Comparison of ENCODE assay signal across 1 cellular context in genomic region chr12:122026706-122027328, GRCh38.
TF ChIP-seq lines count a peak whose summit lies in the region.

No MANE protein-coding gene starts in this region.

TF ChIP-seq in HEK293, 187 proteins besides CTCF, POLR2A, EP300 and RAD21 (continued from another document):
- TF ChIP-seq ZNF513 (tag by site-specific recombination; IDR thresholded peaks at IDR 0.05) (no peak), SP3 (tag by site-specific recombination; IDR thresholded peaks at IDR 0.05) (no peak), ZNF341 (tag by site-specific recombination; IDR thresholded peaks at IDR 0.05; ENCODE audit: low read depth) (no peak), PBX3 (CRISPR knock-in tag; IDR thresholded peaks at IDR 0.05) (no peak), GLI4 (tag by site-specific recombination; IDR thresholded peaks at IDR 0.05) (no peak), KLF1 (tag by site-specific recombination; IDR thresholded peaks at IDR 0.05) (no peak), ZBTB7A (tag by site-specific recombination; IDR thresholded peaks at IDR 0.05; ENCODE audit: low read depth) (no peak), MEIS1 (CRISPR knock-in tag; IDR thresholded peaks at IDR 0.05; ENCODE audit: borderline replicate concordance) (no peak), ZFP3 (tag by site-specific recombination; IDR thresholded peaks at IDR 0.05; ENCODE audit: low read depth) (peak; percentile 91), ZNF670 (tag by site-specific recombination; IDR thresholded peaks at IDR 0.05; ENCODE audit: low read depth) (no peak), SCRT2 (tag by site-specific recombination; IDR thresholded peaks at IDR 0.05) (peak; percentile 59), MZF1 (tag by site-specific recombination; IDR thresholded peaks at IDR 0.05; ENCODE audit: borderline replicate concordance) (no peak), ZNF394 (tag by site-specific recombination; IDR thresholded peaks at IDR 0.05; ENCODE audit: borderline replicate concordance) (no peak), SCRT1 (tag by site-specific recombination; IDR thresholded peaks at IDR 0.05; ENCODE audit: borderline replicate concordance) (peak; percentile 51; the same call in 1 of the 2 replicates), KLF10 (tag by site-specific recombination; IDR thresholded peaks at IDR 0.05) (no peak), OSR2 (tag by site-specific recombination; IDR thresholded peaks at IDR 0.05) (no peak), ZNF561 (tag by site-specific recombination; IDR thresholded peaks at IDR 0.05; ENCODE audit: borderline replicate concordance) (no peak)
